ENCODE assay signal across 19 cellular contexts in genomic region chr14:61369097-61369496, GRCh38. TPM values are rescaled to one million over a fixed set of nuclear protein-coding genes. Genes with fewer than 3 reads are reported as not detected.
DNase-seq lines count a peak whose midpoint lies in the region; ATAC-seq and TF ChIP-seq lines count a peak whose summit lies in the region.
"Had no signal": no experiment of that assay in that cellular context is flagged by ENCODE, and none has a peak within 500 bp of the region (broad histone marks: within the 10 kb centered on the region; RNA-seq: fewer than 3 reads in every experiment).

No MANE protein-coding gene starts in this region.

- TF ChIP-seq CTCF in activated CD8-positive, alpha-beta T cell treated with anti-CD3 and anti-CD28 coated beads for 36 hours (IDR thresholded peaks at IDR 0.05), result no peak

- peaks cover 2 to 4% of the 10 kb centered on the region in 2 donors for H3K9me3 ChIP-seq in CD4-positive, alpha-beta memory T cell (ENCODE audit: control insufficient read depth in 1 of 2, low read length in 2 of 2)
- H3K9me3 ChIP-seq in naive thymus-derived CD4-positive, alpha-beta T cell (ENCODE audit: control insufficient read depth in 2 of 3, low read length in 3 of 3), result peaks cover 0 to 3% (median 0%) of the 10 kb centered on the region in 3 experiments
- H3K9me3 ChIP-seq: uterus had no signal

- H3K4me1 ChIP-seq in CD4-positive, alpha-beta memory T cell (ENCODE audit: insufficient read depth, low read length), result peaks cover 89% of the 10 kb centered on the region
- peaks cover 71 to 87% of the 10 kb centered on the region in 2 donors for H3K4me1 ChIP-seq in naive thymus-derived CD4-positive, alpha-beta T cell (ENCODE audit: control insufficient read depth in 2 of 2, insufficient read depth in 2 of 2, low read length in 2 of 2)
- H3K4me1 ChIP-seq: uterus had no signal

- peaks cover 48% of the 10 kb centered on the region for H3K4me1 Mint-ChIP-seq in activated CD4-positive, alpha-beta T cell treated with anti-CD3 and anti-CD28 coated beads, Interleukin-2, amount 10 ng/mL, durations not matched to agents 24 days and 14 days
- H3K4me1 Mint-ChIP-seq in CD4-positive, alpha-beta memory T cell, result peaks cover 35 to 56% (median 43%) of the 10 kb centered on the region in 4 donors
- H3K4me1 Mint-ChIP-seq in activated CD8-positive, alpha-beta T cell treated with anti-CD3 and anti-CD28 coated beads for 36 hours (ENCODE audit: low read depth), result peaks cover 39% of the 10 kb centered on the region
- peaks cover 0 to 55% (median 35%) of the 10 kb centered on the region in 7 donors for H3K4me1 Mint-ChIP-seq in naive thymus-derived CD4-positive, alpha-beta T cell

- CTCF ChIA-PET in CD4-positive, alpha-beta memory T cell (lab: Charles Lee; ENCODE audit: partially characterized antibody), result interaction anchor here (0.8 to 1.2 kb wide), 2 partner anchors 9 to 47 kb away, joined by 3 to 4 read pairs; partner anchors contain the start of gene PRKCH
- CTCF ChIA-PET in activated CD8-positive, alpha-beta T cell treated with anti-CD3 and anti-CD28 coated beads for 36 hours (lab: Charles Lee), result interaction anchor here (0.7 to 1.8 kb wide), 5 partner anchors 9 to 54 kb away, joined by 3 to 7 read pairs (median 3); no protein-coding TSS in a partner anchor
- CTCF ChIA-PET in naive thymus-derived CD4-positive, alpha-beta T cell (lab: Charles Lee), result no interaction called here

- H3K27me3 ChIP-seq in CD4-positive, alpha-beta memory T cell (ENCODE audit: insufficient read depth, low read length), result no peaks in the 10 kb centered on the region
- H3K27me3 ChIP-seq in naive thymus-derived CD4-positive, alpha-beta T cell (ENCODE audit: control insufficient read depth in 2 of 2, insufficient read depth in 2 of 2, low read length in 2 of 2), result no peaks in the 10 kb centered on the region
- H3K27me3 ChIP-seq: neutrophil, uterus had no signal

- POLR2A ChIA-PET in CD4-positive, alpha-beta memory T cell (lab: Charles Lee; ENCODE audit: partially characterized antibody), result interaction anchor here (1.0 to 1.2 kb wide), 4 partner anchors 10 to 46 kb away, joined by 3 read pairs; no protein-coding TSS in a partner anchor
- POLR2A ChIA-PET in activated CD8-positive, alpha-beta T cell treated with anti-CD3 and anti-CD28 coated beads for 36 hours (lab: Charles Lee), result interaction anchor here (1.0 to 3.4 kb wide), 8 partner anchors 9 to 34 kb away, joined by 3 to 14 read pairs (median 4); no protein-coding TSS in a partner anchor
- POLR2A ChIA-PET in naive thymus-derived CD4-positive, alpha-beta T cell (lab: Charles Lee), result interaction anchor here (0.6 to 1.5 kb wide), 5 partner anchors 11 to 115 kb away, joined by 3 to 7 read pairs (median 4); no protein-coding TSS in a partner anchor

- ATAC-seq in activated CD8-positive, alpha-beta T cell treated with anti-CD3 and anti-CD28 coated beads for 36 hours, result no peak
- no peak for ATAC-seq in naive thymus-derived CD4-positive, alpha-beta T cell
- ATAC-seq in left colon (no peak), HG03521 (IDR thresholded peaks at IDR 0.05; ENCODE audit: unreplicated experiment) (no peak)
- ATAC-seq: SK-N-SH treated with all-trans-retinoic acid at 6 μM for 48 hours had no signal

- peaks cover 3% of the 10 kb centered on the region for H3K36me3 ChIP-seq in CD4-positive, alpha-beta memory T cell (ENCODE audit: insufficient read depth, low read length)
- peaks cover 0 to 3% (median 0%) of the 10 kb centered on the region in 3 experiments for H3K36me3 ChIP-seq in naive thymus-derived CD4-positive, alpha-beta T cell (ENCODE audit: control insufficient read depth in 2 of 3, insufficient read depth in 3 of 3, low read length in 3 of 3)
- H3K36me3 ChIP-seq: neutrophil, uterus had no signal

- H3K9me3 Mint-ChIP-seq in activated CD4-positive, alpha-beta T cell treated with anti-CD3 and anti-CD28 coated beads, Interleukin-2, amount 10 ng/mL, durations not matched to agents 24 days and 14 days, result peaks cover 11% of the 10 kb centered on the region
- H3K9me3 Mint-ChIP-seq in CD4-positive, alpha-beta memory T cell, result peaks cover 2 to 15% (median 11%) of the 10 kb centered on the region in 8 donors
- peaks cover 15% of the 10 kb centered on the region for H3K9me3 Mint-ChIP-seq in activated CD8-positive, alpha-beta T cell treated with anti-CD3 and anti-CD28 coated beads for 36 hours
- H3K9me3 Mint-ChIP-seq in naive thymus-derived CD4-positive, alpha-beta T cell, result peaks cover 0 to 20% (median 13%) of the 10 kb centered on the region in 11 donors

- intact Hi-C loops in activated CD4-positive, alpha-beta T cell treated with anti-CD3 and anti-CD28 coated beads, Interleukin-2, amount 10 ng/mL, durations not matched to agents 24 days and 14 days (cut with micrococcal nuclease), result no loop called here
- intact Hi-C loops in CD4-positive, alpha-beta memory T cell (cut with micrococcal nuclease), result loop anchor here (1.0 kb wide), 1 partner anchor 8 kb away; no protein-coding TSS in a partner anchor
- intact Hi-C loops in activated CD8-positive, alpha-beta T cell treated with anti-CD3 and anti-CD28 coated beads for 36 hours (cut with micrococcal nuclease), result no loop called here
- intact Hi-C loops in naive thymus-derived CD4-positive, alpha-beta T cell (cut with micrococcal nuclease), result loop anchor here in 1 of 2 donors (1.0 to 2.0 kb wide), 2 partner anchors 8 to 14 kb away; no protein-coding TSS in a partner anchor
- intact Hi-C loops in left colon (cut with DNase I, micrococcal nuclease), result no loop called here

- no peak for DNase-seq in activated CD4-positive, alpha-beta T cell treated with anti-CD3 and anti-CD28 coated beads, Interleukin-2, amount 10 ng/mL, durations not matched to agents 24 days and 14 days
- DNase-seq in activated CD4-positive, alpha-beta T cell treated with anti-CD3 and anti-CD28 coated beads for 4 hours, result no peak
- no peak for DNase-seq in CD4-positive, alpha-beta memory T cell
- DNase-seq in activated CD8-positive, alpha-beta T cell treated with anti-CD3 and anti-CD28 coated beads for 36 hours, result no peak
- no peak for DNase-seq in naive thymus-derived CD4-positive, alpha-beta T cell
- DNase-seq in left colon (no peak), putamen (ENCODE audit: low spot score) (no peak)
- DNase-seq: activated CD4-positive, CD25-positive, alpha-beta regulatory T cell; activated gamma-delta T cell treated with Interleukin-2 at 50 U/mL for 16 hours; caudate nucleus; COR-L47; GOT3; NCI-H2081 treated with DMSO at 0.1 percent for 48 hours; NCI-H82; substantia nigra; uterus had no signal

- H3K36me3 Mint-ChIP-seq in activated CD4-positive, alpha-beta T cell treated with anti-CD3 and anti-CD28 coated beads, Interleukin-2, amount 10 ng/mL, durations not matched to agents 24 days and 14 days (ENCODE audit: low read depth), result peaks cover 48% of the 10 kb centered on the region
- H3K36me3 Mint-ChIP-seq in CD4-positive, alpha-beta memory T cell, result peaks cover 18 to 31% of the 10 kb centered on the region in 2 donors
- H3K36me3 Mint-ChIP-seq in activated CD8-positive, alpha-beta T cell treated with anti-CD3 and anti-CD28 coated beads for 36 hours (ENCODE audit: low read depth), result peaks cover 57% of the 10 kb centered on the region
- H3K36me3 Mint-ChIP-seq in naive thymus-derived CD4-positive, alpha-beta T cell, result peaks cover 8 to 44% (median 26%) of the 10 kb centered on the region in 5 donors

- peak overlapping the region; percentile 28 for H3K4me3 Mint-ChIP-seq in activated CD4-positive, alpha-beta T cell treated with anti-CD3 and anti-CD28 coated beads, Interleukin-2, amount 10 ng/mL, durations not matched to agents 24 days and 14 days
- H3K4me3 Mint-ChIP-seq in CD4-positive, alpha-beta memory T cell, result peak overlapping the region in 5 of 8 donors; percentile 62 to 72 (median 66)
- peak overlapping the region; percentile 43 for H3K4me3 Mint-ChIP-seq in activated CD8-positive, alpha-beta T cell treated with anti-CD3 and anti-CD28 coated beads for 36 hours
- H3K4me3 Mint-ChIP-seq in naive thymus-derived CD4-positive, alpha-beta T cell, result peak overlapping the region in 7 of 10 donors; percentile 54 to 81 (median 68)

- no peaks in the 10 kb centered on the region for H3K27me3 Mint-ChIP-seq in activated CD4-positive, alpha-beta T cell treated with anti-CD3 and anti-CD28 coated beads, Interleukin-2, amount 10 ng/mL, durations not matched to agents 24 days and 14 days
- H3K27me3 Mint-ChIP-seq in CD4-positive, alpha-beta memory T cell, result no peaks in the 10 kb centered on the region
- no peaks in the 10 kb centered on the region for H3K27me3 Mint-ChIP-seq in activated CD8-positive, alpha-beta T cell treated with anti-CD3 and anti-CD28 coated beads for 36 hours
- H3K27me3 Mint-ChIP-seq in naive thymus-derived CD4-positive, alpha-beta T cell, result no peaks in the 10 kb centered on the region

- H3K27ac ChIP-seq in CD4-positive, alpha-beta memory T cell (ENCODE audit: low read depth, low read length), result no peak overlapping the region
- H3K27ac ChIP-seq in naive thymus-derived CD4-positive, alpha-beta T cell (ENCODE audit: low read depth, low read length), result peak overlapping the region; percentile 48
- H3K27ac ChIP-seq: neutrophil, uterus had no signal

- H3K4me3 ChIP-seq in CD4-positive, alpha-beta memory T cell (ENCODE audit: low read length in 2 of 2), result no peak overlapping the region
- peak overlapping the region; percentile 2 for H3K4me3 ChIP-seq in naive thymus-derived CD4-positive, alpha-beta T cell (ENCODE audit: low read length)
- H3K4me3 ChIP-seq: uterus had no signal

- peak overlapping the region; percentile 64 for H3K27ac Mint-ChIP-seq in activated CD4-positive, alpha-beta T cell treated with anti-CD3 and anti-CD28 coated beads, Interleukin-2, amount 10 ng/mL, durations not matched to agents 24 days and 14 days
- peak overlapping the region in 6 of 7 donors; percentile 45 to 86 (median 75) for H3K27ac Mint-ChIP-seq in CD4-positive, alpha-beta memory T cell
- no peak overlapping the region for H3K27ac Mint-ChIP-seq in activated CD8-positive, alpha-beta T cell treated with anti-CD3 and anti-CD28 coated beads for 36 hours
- H3K27ac Mint-ChIP-seq in naive thymus-derived CD4-positive, alpha-beta T cell, result peak overlapping the region in 5 of 9 donors; percentile 43 to 93 (median 75)

RNA-seq across cellular contexts. Expression of gene PRKCH, which starts 47.7 kb away (rescaled TPM):
- 108 and 118 TPM in 2 replicates for total RNA-seq in activated CD4-positive, alpha-beta T cell treated with anti-CD3 and anti-CD28 coated beads, Interleukin-2, amount 10 ng/mL, durations not matched to agents 24 days and 14 days
- total RNA-seq in CD4-positive, alpha-beta memory T cell, result 100 to 1,000 TPM; 247 to 284 TPM
- polyA plus RNA-seq in CD4-positive, alpha-beta memory T cell, result 100 to 1,000 TPM; 246 to 251 TPM
- 100 to 1,000 TPM; 193 to 194 TPM for total RNA-seq in activated CD8-positive, alpha-beta T cell treated with anti-CD3 and anti-CD28 coated beads for 36 hours
- total RNA-seq in naive thymus-derived CD4-positive, alpha-beta T cell, result 100 to 1,000 TPM; 224 to 359 (median 320) TPM
- polyA plus RNA-seq in naive thymus-derived CD4-positive, alpha-beta T cell, result 100 to 1,000 TPM; 191 to 285 TPM
- total RNA-seq in left colon, result 10 to 100 TPM; 11.7 to 11.9 TPM
